Comparison of ENCODE assay signal across 16 cellular contexts in the genomic region with DNA sequence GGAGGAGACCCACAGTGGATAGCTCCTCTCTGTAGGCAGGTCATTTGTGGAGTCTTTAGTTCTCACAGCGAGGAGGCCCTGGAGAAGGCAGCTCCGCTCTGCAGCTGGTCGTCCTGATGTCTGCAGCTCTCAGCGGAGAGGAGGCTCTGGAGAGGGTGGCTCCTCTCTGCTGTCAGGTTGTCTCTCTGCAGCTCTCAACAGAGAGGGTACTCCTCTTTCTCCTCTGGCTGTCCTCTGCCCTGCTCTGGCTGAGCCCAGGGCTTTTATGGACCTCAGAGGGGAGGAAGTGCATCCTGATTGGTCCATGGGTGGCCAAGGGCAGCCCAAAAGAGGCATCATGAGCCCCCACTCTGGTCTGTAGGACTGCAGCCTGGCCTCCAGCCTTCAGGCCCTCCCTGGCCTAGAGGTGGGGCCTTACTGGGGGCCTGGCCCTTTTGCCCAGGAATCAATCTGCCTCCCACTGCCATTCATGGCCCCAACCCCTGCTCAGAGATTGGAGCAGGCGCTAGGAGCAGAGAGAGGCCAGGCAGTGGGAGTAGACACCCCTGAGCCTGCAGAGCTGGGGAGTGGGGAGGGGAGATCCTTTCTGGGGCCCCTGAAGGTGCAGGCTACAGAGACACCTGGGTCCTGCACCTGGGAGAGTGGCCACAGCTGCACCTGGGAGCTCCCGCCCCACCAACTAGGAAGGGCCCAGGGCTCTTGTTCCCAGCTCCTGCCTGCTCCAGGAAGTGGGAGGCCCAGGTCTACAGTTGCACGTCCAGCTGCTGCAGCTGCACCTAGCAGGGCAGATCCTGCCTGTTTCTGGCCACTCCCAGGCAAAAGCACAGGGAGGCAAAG. TPM values are rescaled to one million over a fixed set of nuclear protein-coding genes. Genes with fewer than 3 reads are reported as not detected.
DNase-seq lines count a peak whose midpoint lies in the region; ATAC-seq and TF ChIP-seq lines count a peak whose summit lies in the region.
"Had no signal": no experiment of that assay in that cellular context is flagged by ENCODE, and none has a peak within 500 bp of the region (broad histone marks: within the 10 kb centered on the region; RNA-seq: fewer than 3 reads in every experiment).

No MANE protein-coding gene starts in this region.

- no peak for DNase-seq in stimulated activated naive CD8-positive, alpha-beta T cell treated with anti-CD3 and anti-CD28 coated beads, Interleukin-15, amount 100 ng/mL, for 72 hours
- no peak for DNase-seq in stimulated activated naive CD8-positive, alpha-beta T cell treated with anti-CD3 and anti-CD28 coated beads, Interleukin-15, Interleukin-2, amounts not matched to agents 100 U/mL and 50 U/mL, for 24 hours
- DNase-seq in WTC11 (ENCODE audit: low spot score) (no peak), type B pancreatic cell (ENCODE audit: extremely low spot score, unreplicated experiment) (no peak)
- DNase-seq in stimulated activated naive CD4-positive, alpha-beta T cell (lab: John Stamatoyannopoulos, UW) = no peak
- DNase-seq: activated effector memory CD4-positive, alpha-beta T cell treated with Interleukin-2 at 50 U/mL for 16 hours; endodermal cell; NCI-H2171; occipital lobe; stimulated activated CD4-positive, alpha-beta T cell treated with anti-CD3 and anti-CD28 coated beads, Interleukin-2, amount 100 ng/mL, for 48 hours had no signal

- no peak overlapping the region for H3K4me3 Mint-ChIP-seq in stimulated activated naive CD8-positive, alpha-beta T cell treated with anti-CD3 and anti-CD28 coated beads, Interleukin-15, amount 100 ng/mL, for 72 hours
- H3K4me3 Mint-ChIP-seq in WTC11 (no peak overlapping the region), type B pancreatic cell (no peak overlapping the region)
- H3K4me3 Mint-ChIP-seq: B cell, endodermal cell, GM23338 had no signal

- peak; percentile 54 for ATAC-seq in stimulated activated naive CD8-positive, alpha-beta T cell treated with anti-CD3 and anti-CD28 coated beads, Interleukin-15, amount 100 ng/mL, for 72 hours
- no peak for ATAC-seq in stimulated activated naive CD8-positive, alpha-beta T cell treated with anti-CD3 and anti-CD28 coated beads, Interleukin-15, Interleukin-2, amounts not matched to agents 100 U/mL and 50 U/mL, for 24 hours
- ATAC-seq in WTC11 (no peak; the same call in 1 of the 2 replicates), GM21576 (IDR thresholded peaks at IDR 0.05; ENCODE audit: unreplicated experiment) (no peak)
- ATAC-seq: activated CD4-positive, CD25-positive, alpha-beta regulatory T cell treated with anti-CD3 and anti-CD28 coated beads, Interleukin-2, amount 50 U/mL, for 24 hours; GM23338 had no signal

- no peaks in the 10 kb centered on the region for H3K27me3 Mint-ChIP-seq in stimulated activated naive CD8-positive, alpha-beta T cell treated with anti-CD3 and anti-CD28 coated beads, Interleukin-15, amount 100 ng/mL, for 72 hours
- H3K27me3 Mint-ChIP-seq in WTC11 (ENCODE audit: low read depth) = peaks cover 6% of the 10 kb centered on the region
- H3K27me3 Mint-ChIP-seq in type B pancreatic cell = no peaks in the 10 kb centered on the region

- POLR2A ChIA-PET in WTC11 (lab: Charles Lee) = interaction anchor here (0.5 kb wide), 1 partner anchor 73 kb away, joined by 3 read pairs; no protein-coding TSS in a partner anchor

- peaks cover 0 to 4% of the 10 kb centered on the region in 2 donors for H3K9me3 Mint-ChIP-seq in stimulated activated naive CD8-positive, alpha-beta T cell treated with anti-CD3 and anti-CD28 coated beads, Interleukin-15, amount 100 ng/mL, for 72 hours
- peaks cover 29% of the 10 kb centered on the region for H3K9me3 Mint-ChIP-seq in WTC11
- peaks cover 4% of the 10 kb centered on the region for H3K9me3 Mint-ChIP-seq in type B pancreatic cell

- no peaks in the 10 kb centered on the region for H3K27me3 ChIP-seq in mucosa of stomach (ENCODE audit: control insufficient read depth, insufficient read depth, low read length)
- H3K27me3 ChIP-seq: ascending aorta had no signal

- H3K4me3 ChIP-seq in mucosa of stomach (ENCODE audit: low read length) = no peak overlapping the region
- H3K4me3 ChIP-seq: ascending aorta, GM23338 had no signal

- H3K36me3 Mint-ChIP-seq in WTC11 (peaks cover 28% of the 10 kb centered on the region), type B pancreatic cell (no peaks in the 10 kb centered on the region)

- no peak overlapping the region for H3K27ac Mint-ChIP-seq in stimulated activated naive CD8-positive, alpha-beta T cell treated with anti-CD3 and anti-CD28 coated beads, Interleukin-15, amount 100 ng/mL, for 72 hours
- H3K27ac Mint-ChIP-seq in WTC11 = 0 out of 2 replicates have a peak overlapping the region, but pooled peaks have one; percentile 11
- no peak overlapping the region for H3K27ac Mint-ChIP-seq in type B pancreatic cell
- H3K27ac Mint-ChIP-seq: B cell, endodermal cell, GM23338 had no signal

- H3K4me1 ChIP-seq in mucosa of stomach (ENCODE audit: control insufficient read depth, insufficient read depth, low read length) = peaks cover 12% of the 10 kb centered on the region

- no peaks in the 10 kb centered on the region for H3K36me3 ChIP-seq in mucosa of stomach (ENCODE audit: control insufficient read depth, insufficient read depth, low read length)
- H3K36me3 ChIP-seq: ascending aorta had no signal

- H3K4me1 Mint-ChIP-seq in stimulated activated naive CD8-positive, alpha-beta T cell treated with anti-CD3 and anti-CD28 coated beads, Interleukin-15, amount 100 ng/mL, for 72 hours = peaks cover 30% of the 10 kb centered on the region
- peaks cover 14% of the 10 kb centered on the region for H3K4me1 Mint-ChIP-seq in WTC11
- no peaks in the 10 kb centered on the region for H3K4me1 Mint-ChIP-seq in type B pancreatic cell (ENCODE audit: unreplicated experiment)
- H3K4me1 Mint-ChIP-seq: B cell, endodermal cell had no signal

- CTCF ChIA-PET in WTC11 (lab: Charles Lee) = interaction anchor here (0.9 to 2.0 kb wide), 3 partner anchors 11 to 48 kb away, joined by 3 to 5 read pairs (median 3); no protein-coding TSS in a partner anchor

- H3K9me3 ChIP-seq in mucosa of stomach (ENCODE audit: control insufficient read depth, low read length) = no peaks in the 10 kb centered on the region
- H3K9me3 ChIP-seq: ascending aorta had no signal

- H3K9ac ChIP-seq in mucosa of stomach (ENCODE audit: low read length) = peak overlapping the region; percentile 18

- TF ChIP-seq CTCF in WTC11 (IDR thresholded peaks at IDR 0.05) = no peak
- TF ChIP-seq CTCF in type B pancreatic cell (conservative IDR thresholded peaks at IDR 0.05) = no peak

TF ChIP-seq in WTC11, 78 proteins besides CTCF, POLR2A, EP300 and RAD21:
- TF ChIP-seq NR3C1 (CRISPR knock-in tag; conservative IDR thresholded peaks at IDR 0.05; ENCODE audit: low read depth) = no peak
- TF ChIP-seq, protein P1, sequence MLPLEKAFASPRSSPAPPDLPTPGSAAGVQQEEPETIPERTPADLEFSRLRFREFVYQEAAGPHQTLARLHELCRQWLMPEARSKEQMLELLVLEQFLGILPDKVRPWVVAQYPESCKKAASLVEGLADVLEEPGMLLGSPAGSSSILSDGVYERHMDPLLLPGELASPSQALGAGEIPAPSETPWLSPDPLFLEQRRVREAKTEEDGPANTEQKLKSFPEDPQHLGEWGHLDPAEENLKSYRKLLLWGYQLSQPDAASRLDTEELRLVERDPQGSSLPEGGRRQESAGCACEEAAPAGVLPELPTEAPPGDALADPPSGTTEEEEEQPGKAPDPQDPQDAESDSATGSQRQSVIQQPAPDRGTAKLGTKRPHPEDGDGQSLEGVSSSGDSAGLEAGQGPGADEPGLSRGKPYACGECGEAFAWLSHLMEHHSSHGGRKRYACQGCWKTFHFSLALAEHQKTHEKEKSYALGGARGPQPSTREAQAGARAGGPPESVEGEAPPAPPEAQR (CRISPR knock-in tag; IDR thresholded peaks at IDR 0.05) = no peak
- peak; percentile 50; the same call in 1 of the 2 replicates for TF ChIP-seq ZNF317 (CRISPR knock-in tag; IDR thresholded peaks at IDR 0.05; ENCODE audit: borderline replicate concordance, low read depth)
TF ChIP-seq in WTC11: peak in this region for 1.

RNA-seq across cellular contexts. Expression of a gene that starts 6.6 kb away (rescaled TPM):
- total RNA-seq in WTC11 (2021) (23.4 to 31.1 TPM (median 24.7 TPM) in 3 replicates), type B pancreatic cell (ENCODE audit: low replicate concordance) (26.7 and 33.6 TPM in 2 replicates)

RNA-seq across cellular contexts. Expression of a gene that starts 20.5 kb away (rescaled TPM):
- total RNA-seq in WTC11 (2021) (45.1 to 61.1 TPM (median 60.4 TPM) in 3 replicates), type B pancreatic cell (ENCODE audit: low replicate concordance) (42.1 and 89.4 TPM in 2 replicates)
